ENCODE assay signal across 8 cellular contexts in the genomic region with DNA sequence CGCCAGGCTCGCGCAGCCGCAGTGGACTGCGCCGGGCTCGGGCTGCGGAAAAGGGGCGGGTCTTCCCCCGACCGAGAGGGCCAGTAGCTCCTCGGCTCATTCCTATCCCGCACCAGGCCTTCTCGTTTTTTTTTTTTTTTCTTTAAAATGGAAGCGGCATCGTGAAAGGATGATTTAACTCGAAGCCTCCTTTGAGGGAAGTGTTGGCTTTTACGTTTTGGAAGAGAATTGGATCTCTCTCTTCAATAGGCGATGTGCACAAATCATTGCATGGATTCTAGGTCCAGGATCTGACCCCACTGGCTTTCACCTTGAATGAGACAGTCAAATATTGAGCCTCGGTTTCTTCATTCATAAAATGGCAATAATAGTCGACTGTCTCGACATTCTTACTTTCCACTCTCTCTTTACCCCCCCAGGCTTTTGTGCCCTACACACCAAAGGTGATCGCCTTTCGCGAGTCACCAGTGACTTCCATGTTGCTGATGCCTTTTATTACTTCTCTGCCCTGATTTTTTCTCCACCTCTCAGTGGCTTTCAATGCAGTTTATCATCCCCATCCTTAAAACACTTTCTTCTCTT. TPM values are rescaled to one million over a fixed set of nuclear protein-coding genes. Genes with fewer than 3 reads are reported as not detected.
DNase-seq lines count a peak whose midpoint lies in the region; ATAC-seq and TF ChIP-seq lines count a peak whose summit lies in the region.

No MANE protein-coding gene starts in this region.

- H3K4me1 ChIP-seq in heart left ventricle = peaks cover 0 to 19% (median 5%) of the 10 kb centered on the region in 12 donors
- peaks cover 8 to 14% (median 13%) of the 10 kb centered on the region in 3 donors for H3K4me1 ChIP-seq in skeletal muscle tissue (ENCODE audit: control insufficient read depth in 3 of 3, insufficient read depth in 3 of 3, low read length in 3 of 3)

- peaks cover 0 to 5% (median 0%) of the 10 kb centered on the region in 9 donors for H3K36me3 ChIP-seq in heart left ventricle
- H3K36me3 ChIP-seq in skeletal muscle tissue (ENCODE audit: control insufficient read depth in 3 of 3, insufficient read depth in 3 of 3, low read length in 3 of 3) = no peaks in the 10 kb centered on the region

- H3K27me3 ChIP-seq in heart left ventricle (no peaks in the 10 kb centered on the region), skeletal muscle tissue (ENCODE audit: control insufficient read depth in 3 of 3, insufficient read depth in 3 of 3, low read length in 3 of 3) (no peaks in the 10 kb centered on the region)

- H3K27ac Mint-ChIP-seq in activated naive CD4-positive, alpha-beta T cell treated with anti-CD3 and anti-CD28 coated beads, Interleukin-2, amount 50 U/mL, for 72 hours = peak overlapping the region; percentile 5 to 72

- peak overlapping the region in 1 of 3 donors; percentile 91 for H3K9ac ChIP-seq in skeletal muscle tissue (ENCODE audit: low read depth in 1 of 3, low read length in 3 of 3)

- no peak for TF ChIP-seq POLR2A in heart left ventricle (IDR thresholded peaks at IDR 0.05)

- TF ChIP-seq CTCF in heart left ventricle (IDR thresholded peaks at IDR 0.05) (no peak), LNCaP clone FGC (IDR thresholded peaks at IDR 0.05; ENCODE audit: control insufficient read depth, extremely low read depth, insufficient read depth) (no peak)

- ATAC-seq in heart left ventricle (peak in 1 of 4 donors; percentile 1), left cardiac atrium (no peak), GM18907 (IDR thresholded peaks at IDR 0.05; ENCODE audit: unreplicated experiment) (no peak)
- no peak for ATAC-seq in activated naive CD4-positive, alpha-beta T cell treated with anti-CD3 and anti-CD28 coated beads, Interleukin-2, amount 50 U/mL, for 72 hours

- DNase-seq in heart left ventricle = no peak
- DNase-seq in left cardiac atrium = no peak
- no peak for DNase-seq in LNCaP clone FGC (ENCODE audit: low read depth)
- DNase-seq in activated naive CD4-positive, alpha-beta T cell treated with anti-CD3 and anti-CD28 coated beads, Interleukin-2, amount 50 U/mL, for 72 hours (ENCODE audit: low spot score in 2 of 2) = no peak
- DNase-seq in retina = no peak

- H3K4me3 ChIP-seq in heart left ventricle (peak overlapping the region; percentile 49 to 99 (median 91)), LNCaP clone FGC (ENCODE audit: low read depth, low read length) (peak overlapping the region; percentile 80), iPS-11a (ENCODE audit: low read depth, low read length) (peak overlapping the region; percentile 71), skeletal muscle tissue (ENCODE audit: low read length in 3 of 3) (peak overlapping the region; percentile 59 to 88 (median 82))

- H3K9me3 ChIP-seq in heart left ventricle = no peaks in the 10 kb centered on the region
- no peaks in the 10 kb centered on the region for H3K9me3 ChIP-seq in skeletal muscle tissue (ENCODE audit: control insufficient read depth in 3 of 3, low read length in 3 of 3)

- H3K27ac ChIP-seq in heart left ventricle = peak overlapping the region in 10 of 12 donors; percentile 59 to 94 (median 86)
- H3K27ac ChIP-seq in skeletal muscle tissue (ENCODE audit: low read depth, low read length) = peak overlapping the region; percentile 82

- peaks cover 0 to 12% of the 10 kb centered on the region in 2 donors for H3K36me3 Mint-ChIP-seq in activated naive CD4-positive, alpha-beta T cell treated with anti-CD3 and anti-CD28 coated beads, Interleukin-2, amount 50 U/mL, for 72 hours

- whole genome bisulfite sequencing in heart left ventricle, 4 donors = 18 to 21% (median 20%) methylated on average over 25 of the region's 25 CpGs

- peaks cover 6% of the 10 kb centered on the region in 2 donors for H3K9me3 Mint-ChIP-seq in activated naive CD4-positive, alpha-beta T cell treated with anti-CD3 and anti-CD28 coated beads, Interleukin-2, amount 50 U/mL, for 72 hours

- intact Hi-C loops in heart left ventricle (cut with DNase I) = no loop called here
- intact Hi-C loops in left cardiac atrium (cut with DNase I) = no loop called here

RNA-seq across cellular contexts. Expression of a gene that starts 0.3 kb away (rescaled TPM):
- 10 to 100 TPM in 8 of 9 donors, 1 to 10 TPM in 1; 7.0 to 38.4 (median 18.5) TPM for total RNA-seq in heart left ventricle
- polyA plus RNA-seq in heart left ventricle = 10 to 100 TPM in 1 of 2 donors, 1 to 10 TPM in 1; 7.2 to 18.8 TPM
- 10 to 100 TPM; 18.9 to 23.2 TPM for total RNA-seq in left cardiac atrium
- total RNA-seq in activated naive CD4-positive, alpha-beta T cell treated with anti-CD3 and anti-CD28 coated beads, Interleukin-2, amount 50 U/mL, for 72 hours = 10 to 100 TPM; 14.1 to 24.5 TPM
- total RNA-seq in skeletal muscle tissue = 15.1 TPM
